8 cellular contexts compared by ENCODE assay signal in the genomic region with DNA sequence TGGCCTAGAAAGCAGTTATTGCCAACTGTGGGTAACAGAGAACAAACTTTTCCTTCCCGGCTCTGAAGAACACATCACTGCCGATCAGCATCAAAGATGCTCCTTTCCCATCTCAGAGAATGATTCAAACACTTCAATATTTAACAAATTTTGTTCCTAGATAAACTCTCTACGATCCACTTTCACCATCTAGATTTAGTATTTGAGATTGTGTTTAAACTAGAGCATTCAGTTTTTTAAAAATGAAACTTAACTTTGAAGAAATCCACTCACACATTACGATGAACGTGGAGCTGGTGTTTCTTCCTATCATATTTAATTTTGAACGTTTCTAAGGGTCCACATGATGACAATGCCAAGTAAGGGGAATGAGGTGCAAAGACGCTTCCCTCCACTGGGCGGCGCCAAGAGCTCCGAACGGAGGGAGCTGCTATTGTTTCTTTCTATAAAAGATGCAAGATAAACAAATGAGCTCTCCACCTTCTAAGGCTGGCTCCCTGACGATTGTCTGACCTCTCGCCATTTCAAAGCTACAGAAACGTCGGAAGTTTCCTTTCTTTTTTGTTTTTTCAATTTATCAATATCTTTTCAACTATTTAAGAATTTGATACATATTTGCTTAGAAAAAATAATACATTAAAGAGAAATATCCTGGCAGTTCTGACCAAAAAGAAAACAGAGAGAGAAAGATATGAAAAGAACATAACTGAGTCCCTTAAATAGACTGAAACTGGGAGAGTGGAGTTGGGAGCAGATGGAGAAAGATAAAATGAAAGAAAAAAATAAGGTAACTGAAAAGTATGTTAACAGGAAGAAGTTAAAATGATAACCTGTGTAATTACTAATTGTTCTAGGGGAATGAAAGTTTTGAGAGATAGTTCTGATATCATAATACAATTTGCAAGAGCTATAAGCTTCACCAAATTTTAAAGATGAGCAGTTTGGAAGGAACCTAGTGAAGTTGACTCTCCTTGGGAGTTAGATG. TPM values are rescaled to one million over a fixed set of nuclear protein-coding genes. Genes with fewer than 3 reads are reported as not detected.
DNase-seq lines count a peak whose midpoint lies in the region; ATAC-seq and TF ChIP-seq lines count a peak whose summit lies in the region.

No MANE protein-coding gene starts in this region.

- H3K4me1 Mint-ChIP-seq in natural killer cell = peaks cover 39 to 46% of the 10 kb centered on the region in 2 donors
- peaks cover 43 to 44% of the 10 kb centered on the region in 2 donors for H3K4me1 Mint-ChIP-seq in natural killer cell treated with Interleukin-12 subunit alpha and Interleukin-12 subunit beta and Interleukin-15 and Interleukin-18, amount 100 ng/mL, for 72 hours (ENCODE audit: low read depth in 2 of 2)

- ATAC-seq in natural killer cell = peak in 2 of 3 donors; percentile 49 to 61
- no peak for ATAC-seq in natural killer cell treated with Interleukin-12 subunit alpha and Interleukin-12 subunit beta and Interleukin-15 and Interleukin-18, amount 100 ng/mL, for 72 hours
- peak; percentile 65 for ATAC-seq in HG02885 (IDR thresholded peaks at IDR 0.05; ENCODE audit: poor library complexity, unreplicated experiment)
- ATAC-seq in HG03025 (IDR thresholded peaks at IDR 0.05; ENCODE audit: low FRiP score, unreplicated experiment) = no peak

- H3K4me2 ChIP-seq in parathyroid adenoma (ENCODE audit: low read length) = no peak overlapping the region

- H3K4me3 ChIP-seq in epithelial cell of esophagus (ENCODE audit: low read length) (no peak overlapping the region), parathyroid adenoma (ENCODE audit: low read depth, low read length) (no peak overlapping the region)

- H3K27ac ChIP-seq in parathyroid adenoma = no peak overlapping the region

- DNase-seq in natural killer cell (no peak), NCI-H2107 (lab: John Stamatoyannopoulos, UW) (peak; percentile 58), UCSD-AML1 (lab: John Stamatoyannopoulos, UW; ENCODE audit: unreplicated experiment) (peak; percentile 67), epithelial cell of esophagus (ENCODE audit: low read depth) (peak; percentile 59)
- no peak for DNase-seq in natural killer cell treated with Interleukin-12 subunit alpha and Interleukin-12 subunit beta and Interleukin-15 and Interleukin-18, amount 100 ng/mL, for 72 hours (ENCODE audit: low spot score)

- peaks cover 30% of the 10 kb centered on the region for H3K27me3 ChIP-seq in parathyroid adenoma (ENCODE audit: control insufficient read depth, insufficient read depth, low read length)

- H3K27ac Mint-ChIP-seq in natural killer cell = no peak overlapping the region
- no peak overlapping the region for H3K27ac Mint-ChIP-seq in natural killer cell treated with Interleukin-12 subunit alpha and Interleukin-12 subunit beta and Interleukin-15 and Interleukin-18, amount 100 ng/mL, for 72 hours

- H3K4me1 ChIP-seq in parathyroid adenoma = no peaks in the 10 kb centered on the region

- intact Hi-C loops in natural killer cell (cut with micrococcal nuclease) = loop anchor here (1.0 to 5.0 kb wide), 2 partner anchors 241 to 444 kb away; no protein-coding TSS in a partner anchor

- H3K27me3 Mint-ChIP-seq in natural killer cell (ENCODE audit: low read depth in 2 of 2) = peaks cover 83 to 92% of the 10 kb centered on the region in 2 donors
- peaks cover 71 to 90% of the 10 kb centered on the region in 2 donors for H3K27me3 Mint-ChIP-seq in natural killer cell treated with Interleukin-12 subunit alpha and Interleukin-12 subunit beta and Interleukin-15 and Interleukin-18, amount 100 ng/mL, for 72 hours

- peak; percentile 74 for TF ChIP-seq CTCF in natural killer cell (IDR thresholded peaks at IDR 0.05)
- TF ChIP-seq CTCF in epithelial cell of esophagus (IDR thresholded peaks at IDR 0.05; ENCODE audit: insufficient read depth, low read depth, low read length, missing control alignments) = peak; percentile 92
- peak; percentile 10 for TF ChIP-seq CTCF in parathyroid adenoma (IDR thresholded peaks at IDR 0.05)

- H3K36me3 Mint-ChIP-seq in natural killer cell = peaks cover 15% of the 10 kb centered on the region
- peaks cover 12% of the 10 kb centered on the region for H3K36me3 Mint-ChIP-seq in natural killer cell treated with Interleukin-12 subunit alpha and Interleukin-12 subunit beta and Interleukin-15 and Interleukin-18, amount 100 ng/mL, for 72 hours

- H3K9me3 ChIP-seq in parathyroid adenoma (ENCODE audit: control insufficient read depth, low read length) = no peaks in the 10 kb centered on the region

- H3K36me3 ChIP-seq in parathyroid adenoma (ENCODE audit: control insufficient read depth, insufficient read depth, low read length) = no peaks in the 10 kb centered on the region

- no peaks in the 10 kb centered on the region for H3K79me2 ChIP-seq in parathyroid adenoma

- H3K9ac ChIP-seq in parathyroid adenoma = no peak overlapping the region

- H2AFZ ChIP-seq in parathyroid adenoma = no peak overlapping the region

- peak overlapping the region; percentile 49 for H3K4me3 Mint-ChIP-seq in natural killer cell
- H3K4me3 Mint-ChIP-seq in natural killer cell treated with Interleukin-12 subunit alpha and Interleukin-12 subunit beta and Interleukin-15 and Interleukin-18, amount 100 ng/mL, for 72 hours = no peak overlapping the region

- no peaks in the 10 kb centered on the region for H3K9me3 Mint-ChIP-seq in natural killer cell
- H3K9me3 Mint-ChIP-seq in natural killer cell treated with Interleukin-12 subunit alpha and Interleukin-12 subunit beta and Interleukin-15 and Interleukin-18, amount 100 ng/mL, for 72 hours = no peaks in the 10 kb centered on the region

RNA-seq across cellular contexts. Expression of a gene that starts 4.4 kb away (rescaled TPM):
- not detected for total RNA-seq in natural killer cell
- total RNA-seq in natural killer cell treated with Interleukin-12 subunit alpha and Interleukin-12 subunit beta and Interleukin-15 and Interleukin-18, amount 100 ng/mL, for 72 hours = not detected

Comparison
In these comparisons a context has a peak if more than half of its experiments do, and no peak if none do; other contexts are left out.
1. ATAC-seq: peak in natural killer cell (2 of 3) and HG02885 (single experiment); none in natural killer cell treated with Interleukin-12 subunit alpha and Interleukin-12 subunit beta and Interleukin-15 and Interleukin-18, amount 100 ng/mL, for 72 hours (0 of 2) and HG03025 (single experiment).
2. DNase-seq: peak in NCI-H2107 (single experiment), UCSD-AML1 (single experiment) and epithelial cell of esophagus (single experiment); none in natural killer cell (single experiment) and natural killer cell treated with Interleukin-12 subunit alpha and Interleukin-12 subunit beta and Interleukin-15 and Interleukin-18, amount 100 ng/mL, for 72 hours (single experiment).
3. CTCF ChIP-seq: peak in every context shown above with its lines; median percentile 92 in epithelial cell of esophagus; 74 in natural killer cell; 10 in parathyroid adenoma.